21 cellular contexts compared by ENCODE assay signal in genomic region chr17:82722341-82723013, GRCh38.
"Had no signal": no experiment of that assay in that cellular context is flagged by ENCODE, and none has a peak within 500 bp of the region (broad histone marks: within the 10 kb centered on the region; RNA-seq: fewer than 3 reads in every experiment).

No MANE protein-coding gene starts in this region.

- H3K4me3 Mint-ChIP-seq: activated CD4-positive, alpha-beta T cell treated with anti-CD3 and anti-CD28 coated beads for 36 hours; activated T-cell treated with anti-CD3 and anti-CD28 coated beads, Interleukin-2, amount 50 U/mL, for 72 hours; central memory CD8-positive, alpha-beta T cell; dendritic cell treated with granulocyte-macrophage colony-stimulating factor and Interleukin-4, amounts not matched to agents 40 ng/mL and 50 ng/mL, for 4 days; endodermal cell; nephron; T-helper 2 cell treated with Interferon-gamma antibody and Interleukin-4, amounts not matched to agents 5 μg/mL and 100 μg/mL, for 36 hours had no signal

- DNase-seq: activated CD4-positive, alpha-beta T cell treated with anti-CD3 and anti-CD28 coated beads for 36 hours; activated CD4-positive, CD25-positive, alpha-beta regulatory T cell; activated naive CD4-positive, alpha-beta T cell; activated T-cell treated with anti-CD3 and anti-CD28 coated beads for 4 hours; activated T-cell treated with anti-CD3 and anti-CD28 coated beads, Interleukin-2, amount 50 U/mL, for 72 hours; endodermal cell; foreskin keratinocyte; left ventricle myocardium superior; occipital lobe; stimulated activated naive CD4-positive, alpha-beta T cell treated with Interleukin-2 at 50 U/mL for 16 hours; T-helper 1 cell; transverse colon had no signal

- H3K27me3 Mint-ChIP-seq: activated CD4-positive, alpha-beta T cell treated with anti-CD3 and anti-CD28 coated beads for 36 hours; central memory CD8-positive, alpha-beta T cell; dendritic cell treated with granulocyte-macrophage colony-stimulating factor and Interleukin-4, amounts not matched to agents 40 ng/mL and 50 ng/mL, for 4 days had no signal

- H3K27me3 ChIP-seq: esophagus muscularis mucosa, foreskin keratinocyte, transverse colon had no signal

- ATAC-seq: activated CD4-positive, alpha-beta T cell treated with anti-CD3 and anti-CD28 coated beads for 36 hours; activated naive CD4-positive, alpha-beta T cell treated with anti-CD3 and anti-CD28 coated beads, Interleukin-2, amount 50 U/mL, for 72 hours; activated T-cell treated with anti-CD3 and anti-CD28 coated beads, Interleukin-2, amount 50 U/mL, for 72 hours; foreskin keratinocyte; left ventricle myocardium superior; right cardiac atrium had no signal

- H3K9me3 Mint-ChIP-seq: activated naive CD4-positive, alpha-beta T cell treated with anti-CD3 and anti-CD28 coated beads, Interleukin-2, amount 50 U/mL, for 72 hours; activated T-cell treated with anti-CD3 and anti-CD28 coated beads, Interleukin-2, amount 50 U/mL, for 72 hours; central memory CD8-positive, alpha-beta T cell; dendritic cell treated with granulocyte-macrophage colony-stimulating factor and Interleukin-4, amounts not matched to agents 40 ng/mL and 50 ng/mL, for 4 days; endodermal cell; nephron; T-helper 2 cell treated with Interferon-gamma antibody and Interleukin-4, amounts not matched to agents 5 μg/mL and 100 μg/mL, for 36 hours had no signal

- FAIRE-seq: bronchial epithelial cell, islet of Langerhans had no signal

- H3K4me3 ChIP-seq: esophagus muscularis mucosa, transverse colon had no signal

- H3K27ac Mint-ChIP-seq: activated CD4-positive, alpha-beta T cell treated with anti-CD3 and anti-CD28 coated beads for 36 hours; activated T-cell treated with anti-CD3 and anti-CD28 coated beads, Interleukin-2, amount 50 U/mL, for 72 hours; dendritic cell treated with granulocyte-macrophage colony-stimulating factor and Interleukin-4, amounts not matched to agents 40 ng/mL and 50 ng/mL, for 4 days; endodermal cell; nephron; T-helper 2 cell treated with Interferon-gamma antibody and Interleukin-4, amounts not matched to agents 5 μg/mL and 100 μg/mL, for 36 hours had no signal

- H3K27ac ChIP-seq: esophagus muscularis mucosa, foreskin keratinocyte, transverse colon had no signal

- H3K4me1 ChIP-seq: foreskin keratinocyte had no signal

- H3K9me3 ChIP-seq: esophagus muscularis mucosa, transverse colon had no signal
